Comparison of ENCODE assay signal across 1 cellular context in the genomic region with DNA sequence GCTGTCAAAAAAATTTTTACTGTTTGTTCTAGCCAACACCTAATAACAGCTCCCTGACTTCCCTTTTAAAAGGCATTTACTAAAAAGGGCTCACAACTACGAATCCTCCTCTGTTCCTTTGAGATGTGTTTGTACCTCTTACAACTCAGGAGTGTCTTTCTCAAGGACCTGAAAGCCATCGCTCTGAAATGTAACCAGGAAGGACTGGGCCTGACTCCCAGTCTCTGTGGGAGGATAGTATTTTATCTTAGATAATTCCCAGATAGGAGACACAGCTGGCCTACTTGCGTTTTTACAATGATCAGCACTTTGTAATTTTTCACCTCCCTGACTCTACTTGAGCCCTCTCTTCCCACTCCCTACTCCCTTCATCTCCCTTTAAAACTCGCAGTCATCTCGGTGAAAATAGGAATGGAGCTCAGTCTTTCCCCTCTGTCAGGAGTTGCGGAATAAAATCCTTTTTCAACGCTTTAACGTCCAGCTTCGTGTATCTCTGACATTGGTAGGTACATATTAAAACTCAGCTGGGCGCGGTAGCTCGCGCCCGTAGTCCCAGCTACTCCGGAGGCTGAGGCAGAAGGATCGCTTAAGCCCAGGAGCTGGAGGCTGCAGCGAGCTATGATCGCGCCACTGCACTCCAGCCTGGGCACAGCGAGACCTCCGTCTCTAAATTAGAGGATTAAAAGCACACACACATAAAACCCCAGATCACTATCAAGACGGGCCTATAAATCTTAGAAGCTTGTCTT.
TF ChIP-seq lines count a peak whose summit lies in the region.

No MANE protein-coding gene starts in this region.

TF ChIP-seq in K562, 482 proteins besides CTCF, POLR2A, EP300 and RAD21 (continued from another document):
- TF ChIP-seq CREB1 (IDR thresholded peaks at IDR 0.05) (0 out of 2 replicates have a peak, but pooled peaks have one; percentile 14), CREB1 (CRISPR knock-in tag; IDR thresholded peaks at IDR 0.05) (no peak), MAFG (tag; conservative IDR thresholded peaks at IDR 0.05) (peak; percentile 75), HMG20B (CRISPR knock-in tag; IDR thresholded peaks at IDR 0.05) (no peak), PRMT5 (CRISPR knock-in tag; IDR thresholded peaks at IDR 0.05) (no peak), ZNF699 (CRISPR knock-in tag; IDR thresholded peaks at IDR 0.05; ENCODE audit: insufficient replicate concordance) (no peak), ETV6 (IDR thresholded peaks at IDR 0.05; ENCODE audit: borderline replicate concordance in 1 of 2, low read depth in 2 of 2, low read length in 1 of 2) (peak in 1 of 2 experiments; percentile 46; a peak in 1 of 4 replicates), ETV6 (CRISPR knock-in tag; IDR thresholded peaks at IDR 0.05; ENCODE audit: borderline replicate concordance) (no peak), FOXK2 (conservative IDR thresholded peaks at IDR 0.05 in 1 of 2, IDR thresholded peaks at IDR 0.05 in 1 of 2; ENCODE audit: low read depth in 2 of 2) (0 out of 4 replicates have a peak, but pooled peaks of 1 of the 2 experiments have one; percentile 39), FOSL1 (tag; conservative IDR thresholded peaks at IDR 0.05) (no peak), NR2C1 (IDR thresholded peaks at IDR 0.05) (no peak), NR2C1 (tag; IDR thresholded peaks at IDR 0.05) (0 out of 2 replicates have a peak, but pooled peaks have one; percentile 8), ZNF551 (CRISPR knock-in tag; IDR thresholded peaks at IDR 0.05) (no peak), CBX1 (IDR thresholded peaks at IDR 0.05; ENCODE audit: low read depth) (no peak), NR2C2 (CRISPR knock-in tag; IDR thresholded peaks at IDR 0.05) (no peak), NR2C2 (tag; IDR thresholded peaks at IDR 0.05) (peak; percentile 1; the same call in 1 of the 2 replicates), MTA1 (IDR thresholded peaks at IDR 0.05; ENCODE audit: borderline replicate concordance) (no peak), KDM1A (IDR thresholded peaks at IDR 0.05) (peak in 1 of 2 experiments; percentile 39; a peak in 1 of 4 replicates)
- TF ChIP-seq, protein P1, sequence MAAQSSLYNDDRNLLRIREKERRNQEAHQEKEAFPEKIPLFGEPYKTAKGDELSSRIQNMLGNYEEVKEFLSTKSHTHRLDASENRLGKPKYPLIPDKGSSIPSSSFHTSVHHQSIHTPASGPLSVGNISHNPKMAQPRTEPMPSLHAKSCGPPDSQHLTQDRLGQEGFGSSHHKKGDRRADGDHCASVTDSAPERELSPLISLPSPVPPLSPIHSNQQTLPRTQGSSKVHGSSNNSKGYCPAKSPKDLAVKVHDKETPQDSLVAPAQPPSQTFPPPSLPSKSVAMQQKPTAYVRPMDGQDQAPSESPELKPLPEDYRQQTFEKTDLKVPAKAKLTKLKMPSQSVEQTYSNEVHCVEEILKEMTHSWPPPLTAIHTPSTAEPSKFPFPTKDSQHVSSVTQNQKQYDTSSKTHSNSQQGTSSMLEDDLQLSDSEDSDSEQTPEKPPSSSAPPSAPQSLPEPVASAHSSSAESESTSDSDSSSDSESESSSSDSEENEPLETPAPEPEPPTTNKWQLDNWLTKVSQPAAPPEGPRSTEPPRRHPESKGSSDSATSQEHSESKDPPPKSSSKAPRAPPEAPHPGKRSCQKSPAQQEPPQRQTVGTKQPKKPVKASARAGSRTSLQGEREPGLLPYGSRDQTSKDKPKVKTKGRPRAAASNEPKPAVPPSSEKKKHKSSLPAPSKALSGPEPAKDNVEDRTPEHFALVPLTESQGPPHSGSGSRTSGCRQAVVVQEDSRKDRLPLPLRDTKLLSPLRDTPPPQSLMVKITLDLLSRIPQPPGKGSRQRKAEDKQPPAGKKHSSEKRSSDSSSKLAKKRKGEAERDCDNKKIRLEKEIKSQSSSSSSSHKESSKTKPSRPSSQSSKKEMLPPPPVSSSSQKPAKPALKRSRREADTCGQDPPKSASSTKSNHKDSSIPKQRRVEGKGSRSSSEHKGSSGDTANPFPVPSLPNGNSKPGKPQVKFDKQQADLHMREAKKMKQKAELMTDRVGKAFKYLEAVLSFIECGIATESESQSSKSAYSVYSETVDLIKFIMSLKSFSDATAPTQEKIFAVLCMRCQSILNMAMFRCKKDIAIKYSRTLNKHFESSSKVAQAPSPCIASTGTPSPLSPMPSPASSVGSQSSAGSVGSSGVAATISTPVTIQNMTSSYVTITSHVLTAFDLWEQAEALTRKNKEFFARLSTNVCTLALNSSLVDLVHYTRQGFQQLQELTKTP (IDR thresholded peaks at IDR 0.05; ENCODE audit: low read depth in 1 of 2, partially characterized antibody in 2 of 2), result peak in 1 of 2 experiments; percentile 63
- TF ChIP-seq, protein P2, sequence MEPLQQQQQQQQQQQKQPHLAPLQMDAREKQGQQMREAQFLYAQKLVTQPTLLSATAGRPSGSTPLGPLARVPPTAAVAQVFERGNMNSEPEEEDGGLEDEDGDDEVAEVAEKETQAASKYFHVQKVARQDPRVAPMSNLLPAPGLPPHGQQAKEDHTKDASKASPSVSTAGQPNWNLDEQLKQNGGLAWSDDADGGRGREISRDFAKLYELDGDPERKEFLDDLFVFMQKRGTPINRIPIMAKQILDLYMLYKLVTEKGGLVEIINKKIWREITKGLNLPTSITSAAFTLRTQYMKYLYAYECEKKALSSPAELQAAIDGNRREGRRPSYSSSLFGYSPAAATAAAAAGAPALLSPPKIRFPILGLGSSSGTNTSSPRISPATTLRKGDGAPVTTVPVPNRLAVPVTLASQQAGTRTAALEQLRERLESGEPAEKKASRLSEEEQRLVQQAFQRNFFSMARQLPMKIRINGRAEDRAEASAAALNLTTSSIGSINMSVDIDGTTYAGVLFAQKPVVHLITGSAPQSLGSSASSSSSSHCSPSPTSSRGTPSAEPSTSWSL (CRISPR knock-in tag; IDR thresholded peaks at IDR 0.05; ENCODE audit: borderline replicate concordance), result no peak
- TF ChIP-seq, protein P3, sequence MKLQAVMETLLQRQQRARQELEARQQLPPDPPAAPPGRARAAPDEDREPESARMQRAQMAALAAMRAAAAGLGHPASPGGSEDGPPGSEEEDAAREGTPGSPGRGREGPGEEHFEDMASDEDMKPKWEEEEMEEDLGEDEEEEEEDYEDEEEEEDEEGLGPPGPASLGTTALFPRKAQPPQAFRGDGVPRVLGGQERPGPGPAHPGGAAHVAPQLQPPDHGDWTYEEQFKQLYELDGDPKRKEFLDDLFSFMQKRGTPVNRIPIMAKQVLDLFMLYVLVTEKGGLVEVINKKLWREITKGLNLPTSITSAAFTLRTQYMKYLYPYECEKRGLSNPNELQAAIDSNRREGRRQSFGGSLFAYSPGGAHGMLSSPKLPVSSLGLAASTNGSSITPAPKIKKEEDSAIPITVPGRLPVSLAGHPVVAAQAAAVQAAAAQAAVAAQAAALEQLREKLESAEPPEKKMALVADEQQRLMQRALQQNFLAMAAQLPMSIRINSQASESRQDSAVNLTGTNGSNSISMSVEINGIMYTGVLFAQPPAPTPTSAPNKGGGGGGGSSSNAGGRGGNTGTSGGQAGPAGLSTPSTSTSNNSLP (IDR thresholded peaks at IDR 0.05; ENCODE audit: borderline replicate concordance, low read depth, low read length), result no peak
